In genomic region chr2:1692342-1692741, GRCh38 we compare ENCODE assay signal across 21 cellular contexts. TPM values are rescaled to one million over a fixed set of nuclear protein-coding genes. Genes with fewer than 3 reads are reported as not detected.
DNase-seq lines count a peak whose midpoint lies in the region; ATAC-seq, FAIRE-seq and TF ChIP-seq lines count a peak whose summit lies in the region.
"Had no signal": no experiment of that assay in that cellular context is flagged by ENCODE, and none has a peak within 500 bp of the region (broad histone marks: within the 10 kb centered on the region; RNA-seq: fewer than 3 reads in every experiment).

No MANE protein-coding gene starts in this region.

- peak overlapping the region; percentile 32 for H3K27ac Mint-ChIP-seq in endodermal cell
- peak overlapping the region; percentile 80 for H3K27ac Mint-ChIP-seq in nephron progenitor cell
- no peak overlapping the region for H3K27ac Mint-ChIP-seq in stimulated activated naive CD8-positive, alpha-beta T cell treated with anti-CD3 and anti-CD28 coated beads, Interleukin-15, amount 100 ng/mL, for 72 hours
- H3K27ac Mint-ChIP-seq: GM23338 had no signal

- H3K4me3 ChIP-seq in endodermal cell (ENCODE audit: low read length), result no peak overlapping the region
- H3K4me3 ChIP-seq: GM12878, GM23338 had no signal

- TF ChIP-seq CTCF in endodermal cell (conservative IDR thresholded peaks at IDR 0.05), result no peak
- no peak for TF ChIP-seq CTCF in nephron progenitor cell (IDR thresholded peaks at IDR 0.05)

- no peaks in the 10 kb centered on the region for H3K9me3 ChIP-seq in endodermal cell (ENCODE audit: control insufficient read depth, low read length)

- no peak overlapping the region for H3K9ac ChIP-seq in endodermal cell (ENCODE audit: extremely low read depth, low read length, poor library complexity, severe bottlenecking)

- ATAC-seq in stimulated activated naive CD8-positive, alpha-beta T cell treated with anti-CD3 and anti-CD28 coated beads, Interleukin-15, amount 100 ng/mL, for 72 hours, result peak; percentile 20
- ATAC-seq: GM12878, GM23338 had no signal

- WGBS in endodermal cell (ENCODE audit: insufficient coverage in 1 of 2, insufficient read length in 1 of 2), 2 experiments, result 94 to 96% methylated on average over 5 to 11 of the region's 11 CpGs

- H3K9me3 Mint-ChIP-seq in endodermal cell, result no peaks in the 10 kb centered on the region
- H3K9me3 Mint-ChIP-seq in nephron progenitor cell, result no peaks in the 10 kb centered on the region
- H3K9me3 Mint-ChIP-seq in stimulated activated naive CD8-positive, alpha-beta T cell treated with anti-CD3 and anti-CD28 coated beads, Interleukin-15, amount 100 ng/mL, for 72 hours, result peaks cover 5 to 12% of the 10 kb centered on the region in 2 donors
- H3K9me3 Mint-ChIP-seq: GM23338 had no signal

- H3K36me3 Mint-ChIP-seq in endodermal cell (ENCODE audit: low read depth), result peaks cover 41% of the 10 kb centered on the region
- H3K36me3 Mint-ChIP-seq in nephron progenitor cell (ENCODE audit: low read depth), result peaks cover 45% of the 10 kb centered on the region

- no peak overlapping the region for H3K4me3 Mint-ChIP-seq in endodermal cell
- H3K4me3 Mint-ChIP-seq in nephron progenitor cell, result no peak overlapping the region
- no peak overlapping the region for H3K4me3 Mint-ChIP-seq in stimulated activated naive CD8-positive, alpha-beta T cell treated with anti-CD3 and anti-CD28 coated beads, Interleukin-15, amount 100 ng/mL, for 72 hours
- H3K4me3 Mint-ChIP-seq: GM23338 had no signal

- no peak for DNase-seq in HTR-8/SVneo (ENCODE audit: insufficient read length, low spot score)
- peak; percentile 29 for DNase-seq in endodermal cell
- no peak for DNase-seq in nephron progenitor cell
- no peak for DNase-seq in stimulated activated naive CD8-positive, alpha-beta T cell treated with anti-CD3 and anti-CD28 coated beads, Interleukin-15, amount 100 ng/mL, for 72 hours
- DNase-seq in stimulated activated naive CD4-positive, alpha-beta T cell treated with Interleukin-2 at 50 U/mL for 16 hours (lab: John Stamatoyannopoulos, UW), result no peak
- no peak for DNase-seq in hypothalamus (lab: John Stamatoyannopoulos, UW)
- no peak for DNase-seq in dermis blood vessel endothelial cell
- DNase-seq in RPMI8226, result no peak
- DNase-seq: DMS 273 treated with DMSO at 0.1 percent for 48 hours, GDM1, NCI-H1436, NCI-H2029, NCI-H2171, NCI-H446 treated with DMSO at 0.1 percent for 48 hours, NCI-H748 treated with DMSO at 0.1 percent for 48 hours, OCI-M1 had no signal

- H3K27ac ChIP-seq in endodermal cell (ENCODE audit: low read depth, low read length), result no peak overlapping the region
- H3K27ac ChIP-seq: C4-2B, HL-60 had no signal

- peaks cover 5% of the 10 kb centered on the region for H3K4me1 Mint-ChIP-seq in endodermal cell
- H3K4me1 Mint-ChIP-seq in nephron progenitor cell, result peaks cover 55% of the 10 kb centered on the region
- no peaks in the 10 kb centered on the region for H3K4me1 Mint-ChIP-seq in stimulated activated naive CD8-positive, alpha-beta T cell treated with anti-CD3 and anti-CD28 coated beads, Interleukin-15, amount 100 ng/mL, for 72 hours

- H3K27me3 Mint-ChIP-seq in endodermal cell (ENCODE audit: insufficient read depth) (no peaks in the 10 kb centered on the region), nephron progenitor cell (ENCODE audit: low read depth, poor library complexity) (no peaks in the 10 kb centered on the region)
- H3K27me3 Mint-ChIP-seq in stimulated activated naive CD8-positive, alpha-beta T cell treated with anti-CD3 and anti-CD28 coated beads, Interleukin-15, amount 100 ng/mL, for 72 hours, result no peaks in the 10 kb centered on the region

- FAIRE-seq in HTR-8/SVneo (lab: Jason Lieb, UNC), result peak; percentile 83
- FAIRE-seq: GM12878, GM18507 had no signal

- H3K36me3 ChIP-seq in endodermal cell (ENCODE audit: control insufficient read depth, insufficient read depth, low read length), result peaks cover 60% of the 10 kb centered on the region

- no peaks in the 10 kb centered on the region for H3K27me3 ChIP-seq in endodermal cell (ENCODE audit: control insufficient read depth, insufficient read depth, low read length, poor library complexity, severe bottlenecking)

- peaks cover 6% of the 10 kb centered on the region for H3K4me1 ChIP-seq in endodermal cell (ENCODE audit: control insufficient read depth, insufficient read depth, low read length)

RNA-seq across cellular contexts. Expression of gene PXDN, which starts 52.0 kb away (rescaled TPM):
- 100 to 1,000 TPM; 212 to 247 TPM for total RNA-seq in endodermal cell
- 106 TPM for polyA plus RNA-seq in endodermal cell (2013, experiment 1 of 2)
- polyA plus RNA-seq in endodermal cell (2013, experiment 2 of 2), result 104 TPM
- 563 and 762 TPM in 2 replicates for total RNA-seq in dermis blood vessel endothelial cell

Comparison
In these comparisons a context has a peak if more than half of its experiments do, and no peak if none do; other contexts are left out.
1. H3K27ac Mint-ChIP-seq: peak in endodermal cell (single experiment) and nephron progenitor cell (single experiment); none in stimulated activated naive CD8-positive, alpha-beta T cell treated with anti-CD3 and anti-CD28 coated beads, Interleukin-15, amount 100 ng/mL, for 72 hours (0 of 2).